ENCODE assay signal across 9 cellular contexts in genomic region chr11:6693342-6694228, GRCh38. TPM values are rescaled to one million over a fixed set of nuclear protein-coding genes. Genes with fewer than 3 reads are reported as not detected.
DNase-seq lines count a peak whose midpoint lies in the region; ATAC-seq and TF ChIP-seq lines count a peak whose summit lies in the region.
"Had no signal": no experiment of that assay in that cellular context is flagged by ENCODE, and none has a peak within 500 bp of the region (broad histone marks: within the 10 kb centered on the region; RNA-seq: fewer than 3 reads in every experiment).

No MANE protein-coding gene starts in this region.

- POLR2A ChIA-PET in activated CD8-positive, alpha-beta T cell treated with anti-CD3 and anti-CD28 coated beads, Interleukin-2, amount 10 ng/mL, durations not matched to agents 7 days and 5 days (lab: Charles Lee), result interaction anchor here (0.6 kb wide), 1 partner anchor 21 kb away, joined by 5 read pairs; no protein-coding TSS in a partner anchor

- TF ChIP-seq POLR2A in transverse colon (IDR thresholded peaks at IDR 0.05) (no peak), ovary (IDR thresholded peaks at IDR 0.05) (no peak)

- TF ChIP-seq CTCF in fibroblast of pulmonary artery (IDR thresholded peaks at IDR 0.05; ENCODE audit: low read length, missing control alignments) (no peak), transverse colon (IDR thresholded peaks at IDR 0.05) (no peak), ovary (IDR thresholded peaks at IDR 0.05) (no peak)

- H3K9me3 ChIP-seq in transverse colon (no peaks in the 10 kb centered on the region), ovary (no peaks in the 10 kb centered on the region)

- TF ChIP-seq EP300 in transverse colon (IDR thresholded peaks at IDR 0.05; ENCODE audit: low read depth) (no peak), ovary (IDR thresholded peaks at IDR 0.05) (no peak)

- H3K4me1 ChIP-seq in transverse colon (peaks cover 0 to 16% (median 0%) of the 10 kb centered on the region in 4 donors), ovary (ENCODE audit: insufficient read depth) (no peaks in the 10 kb centered on the region)
- H3K4me1 ChIP-seq: parathyroid adenoma had no signal

- H3K9me3 Mint-ChIP-seq in activated CD8-positive, alpha-beta T cell treated with anti-CD3 and anti-CD28 coated beads, Interleukin-2, amount 10 ng/mL, durations not matched to agents 7 days and 5 days (ENCODE audit: insufficient read depth), result no peaks in the 10 kb centered on the region

- no peaks in the 10 kb centered on the region for H3K36me3 ChIP-seq in transverse colon
- H3K36me3 ChIP-seq in ovary, result no peaks in the 10 kb centered on the region

- CTCF ChIA-PET in activated CD8-positive, alpha-beta T cell treated with anti-CD3 and anti-CD28 coated beads, Interleukin-2, amount 10 ng/mL, durations not matched to agents 7 days and 5 days (lab: Charles Lee), result interaction anchor here (0.8 to 1.6 kb wide), 8 partner anchors 25 to 314 kb away, joined by 3 to 7 read pairs (median 4); partner anchors contain the start of gene TAF10

- DNase-seq in HK-2 (ENCODE audit: unreplicated experiment) (peak; percentile 37), fibroblast of pulmonary artery (ENCODE audit: low read depth) (peak; percentile 93), transverse colon (no peak), ovary (no peak), UCSD-AML1 (lab: John Stamatoyannopoulos, UW; ENCODE audit: unreplicated experiment) (no peak)
- DNase-seq in activated CD8-positive, alpha-beta T cell treated with anti-CD3 and anti-CD28 coated beads, Interleukin-2, amount 10 ng/mL, durations not matched to agents 7 days and 5 days, result peak; percentile 66
- peak; percentile 14 to 70 for DNase-seq in stimulated activated CD4-positive, alpha-beta T cell treated with anti-CD3 and anti-CD28 coated beads, Interleukin-4, amount 100 ng/mL, for 4 hours

- in situ Hi-C loops in transverse colon (cut with MboI; ENCODE audit: low pct_ligation_motif_present in 1 of 4, low pct_unique_long_range_greater_than_20kb in 1 of 4, low sequenced_read_pairs in 3 of 4), result no loop called here

- H3K27ac ChIP-seq in transverse colon (no peak overlapping the region), ovary (no peak overlapping the region)
- H3K27ac ChIP-seq: parathyroid adenoma had no signal

- H3K4me1 Mint-ChIP-seq in activated CD8-positive, alpha-beta T cell treated with anti-CD3 and anti-CD28 coated beads, Interleukin-2, amount 10 ng/mL, durations not matched to agents 7 days and 5 days (ENCODE audit: low read depth), result peaks cover 23% of the 10 kb centered on the region

- H3K27me3 ChIP-seq in transverse colon (no peaks in the 10 kb centered on the region), ovary (no peaks in the 10 kb centered on the region)

- WGBS in transverse colon (ENCODE audit: low coverage in 1 of 2), 2 donors, result 94% methylated on average over 1 of the region's 1 CpG; no CpG with 5 or more reads in 1 of the 2 donors
- 88 to 97% (median 97%) methylated on average over 1 of the region's 1 CpG for WGBS in ovary, 3 donors

- peaks cover 10% of the 10 kb centered on the region for H3K36me3 Mint-ChIP-seq in activated CD8-positive, alpha-beta T cell treated with anti-CD3 and anti-CD28 coated beads, Interleukin-2, amount 10 ng/mL, durations not matched to agents 7 days and 5 days (ENCODE audit: low read depth)

- H3K4me3 ChIP-seq in fibroblast of pulmonary artery (replicated peaks; ENCODE audit: low read depth, low read length) (no peak overlapping the region), transverse colon (no peak overlapping the region), ovary (no peak overlapping the region)

- peak overlapping the region; percentile 31 for H3K27ac Mint-ChIP-seq in activated CD8-positive, alpha-beta T cell treated with anti-CD3 and anti-CD28 coated beads, Interleukin-2, amount 10 ng/mL, durations not matched to agents 7 days and 5 days

- peak; percentile 70 for ATAC-seq in activated CD8-positive, alpha-beta T cell treated with anti-CD3 and anti-CD28 coated beads, Interleukin-2, amount 10 ng/mL, durations not matched to agents 7 days and 5 days
- ATAC-seq in GM19395 (IDR thresholded peaks at IDR 0.05; ENCODE audit: unreplicated experiment), result no peak

- intact Hi-C loops in transverse colon (cut with DNase I; ENCODE audit: low total_unique reads), result no loop called here
- intact Hi-C loops in ovary (cut with DNase I), result no loop called here

- H3K4me3 Mint-ChIP-seq in activated CD8-positive, alpha-beta T cell treated with anti-CD3 and anti-CD28 coated beads, Interleukin-2, amount 10 ng/mL, durations not matched to agents 7 days and 5 days, result peak overlapping the region; percentile 1

- no peaks in the 10 kb centered on the region for H3K27me3 Mint-ChIP-seq in activated CD8-positive, alpha-beta T cell treated with anti-CD3 and anti-CD28 coated beads, Interleukin-2, amount 10 ng/mL, durations not matched to agents 7 days and 5 days (ENCODE audit: low read depth)

RNA-seq across cellular contexts. Expression of gene MRPL17, which starts 10.4 kb away (rescaled TPM):
- total RNA-seq in activated CD8-positive, alpha-beta T cell treated with anti-CD3 and anti-CD28 coated beads, Interleukin-2, amount 10 ng/mL, durations not matched to agents 7 days and 5 days, result 10 to 100 TPM; 60.6 to 69.2 TPM
- 10 to 100 TPM in 3 of 4 donors, 1 to 10 TPM in 1; 9.3 to 62.9 (median 14.2) TPM for total RNA-seq in transverse colon
- total RNA-seq in ovary, result 10 to 100 TPM; 23.0 to 37.9 (median 30.7) TPM
- 10 to 100 TPM; 28.2 to 30.1 TPM for polyA plus RNA-seq in ovary

RNA-seq across cellular contexts. Expression of gene DCHS1, which starts 38.0 kb away (rescaled TPM):
- under 1 TPM; 0.23 to 0.29 TPM for total RNA-seq in activated CD8-positive, alpha-beta T cell treated with anti-CD3 and anti-CD28 coated beads, Interleukin-2, amount 10 ng/mL, durations not matched to agents 7 days and 5 days
- total RNA-seq in transverse colon (10 to 100 TPM in 3 of 4 donors, 1 to 10 TPM in 1; 5.5 to 17.7 (median 14.0) TPM), ovary (10 to 100 TPM; 14.8 to 36.8 (median 23.0) TPM)
- polyA plus RNA-seq in ovary, result 10 to 100 TPM in 1 of 2 donors, 1 to 10 TPM in 1; 5.2 to 20.2 TPM

Comparison
In these comparisons a context has a peak if more than half of its experiments do, and no peak if none do; other contexts are left out.
1. DNase-seq: peak in HK-2 (single experiment), activated CD8-positive, alpha-beta T cell treated with anti-CD3 and anti-CD28 coated beads, Interleukin-2, amount 10 ng/mL, durations not matched to agents 7 days and 5 days (single experiment), fibroblast of pulmonary artery (single experiment) and stimulated activated CD4-positive, alpha-beta T cell treated with anti-CD3 and anti-CD28 coated beads, Interleukin-4, amount 100 ng/mL, for 4 hours (2 of 2); none in transverse colon (single experiment), ovary (0 of 5) and UCSD-AML1 (single experiment).
2. RNA of gene DCHS1, which starts 38.0 kb away (total RNA-seq): 14.8 to 36.8 TPM in ovary and 5.5 to 17.7 TPM in transverse colon; 0.23 to 0.29 TPM in activated CD8-positive, alpha-beta T cell treated with anti-CD3 and anti-CD28 coated beads, Interleukin-2, amount 10 ng/mL, durations not matched to agents 7 days and 5 days; every median in the first group is over 4 times any median in the second.